In genomic region chr10:100755821-100756220, GRCh38 we compare ENCODE assay signal across 30 cellular contexts. TPM values are rescaled to one million over a fixed set of nuclear protein-coding genes. Genes with fewer than 3 reads are reported as not detected.
"Had no signal": no experiment of that assay in that cellular context is flagged by ENCODE, and none has a peak within 500 bp of the region (broad histone marks: within the 10 kb centered on the region; RNA-seq: fewer than 3 reads in every experiment).

No MANE protein-coding gene starts in this region.

- H3K4me1 ChIP-seq: heart left ventricle, left ventricle myocardium inferior, pancreas, stomach, testis, thyroid gland, transverse colon, upper lobe of left lung, vagina had no signal

- H3K9me3 ChIP-seq: heart left ventricle, left ventricle myocardium inferior, mucosa of descending colon, pancreas, stomach, testis, thyroid gland, transverse colon, upper lobe of left lung, vagina had no signal

- DNase-seq: heart left ventricle; islet precursor cell; left ventricle myocardium inferior; mesendoderm; midbrain; mucosa of descending colon; naive thymus-derived CD4-positive, alpha-beta T cell; nucleus accumbens; pancreas; right cardiac atrium; stimulated activated CD4-positive, alpha-beta T cell treated with anti-CD3 and anti-CD28 coated beads, Interleukin-2, amount 100 ng/mL, for 24 hours; stimulated activated CD4-positive, alpha-beta T cell treated with anti-CD3 and anti-CD28 coated beads, Interleukin-4, amount 100 ng/mL, for 1 hour; stimulated activated naive B cell treated with anti-CD40 and anti-IgM and Interleukin-4, amounts not matched to agents 10 μg/mL and 1 μg/mL and 100 μg/mL, for 72 hours; stimulated activated naive CD8-positive, alpha-beta T cell treated with anti-CD3 and anti-CD28 coated beads, Interleukin-15, Interleukin-2, amounts not matched to agents 100 U/mL and 50 U/mL, for 24 hours; stomach; testis; thyroid gland; transverse colon; upper lobe of left lung had no signal

- H3K27me3 ChIP-seq: testis, thyroid gland, vagina had no signal

- H3K36me3 Mint-ChIP-seq: naive thymus-derived CD4-positive, alpha-beta T cell; natural killer cell treated with Interleukin-12 subunit alpha and Interleukin-12 subunit beta and Interleukin-15 and Interleukin-18, amount 100 ng/mL, for 72 hours; stimulated activated naive B cell treated with anti-CD40 and anti-IgM and Interleukin-4, amounts not matched to agents 10 μg/mL and 1 μg/mL and 100 μg/mL, for 72 hours had no signal

- H3K4me3 ChIP-seq: heart left ventricle, left ventricle myocardium inferior, lung, mucosa of descending colon, pancreas, smooth muscle cell, stomach, testis, thyroid gland, transverse colon, upper lobe of left lung, vagina had no signal

- H3K9me3 Mint-ChIP-seq: naive thymus-derived CD4-positive, alpha-beta T cell; natural killer cell treated with Interleukin-12 subunit alpha and Interleukin-12 subunit beta and Interleukin-15 and Interleukin-18, amount 100 ng/mL, for 72 hours; neural crest cell; stimulated activated naive B cell treated with anti-CD40 and anti-IgM and Interleukin-4, amounts not matched to agents 10 μg/mL and 1 μg/mL and 100 μg/mL, for 72 hours had no signal

- H3K27ac Mint-ChIP-seq: naive thymus-derived CD4-positive, alpha-beta T cell; natural killer cell treated with Interleukin-12 subunit alpha and Interleukin-12 subunit beta and Interleukin-15 and Interleukin-18, amount 100 ng/mL, for 72 hours; stimulated activated naive B cell treated with anti-CD40 and anti-IgM and Interleukin-4, amounts not matched to agents 10 μg/mL and 1 μg/mL and 100 μg/mL, for 72 hours had no signal

- H3K27ac ChIP-seq: heart left ventricle, left ventricle myocardium inferior, pancreas, stomach, testis, thyroid gland, transverse colon, upper lobe of left lung, vagina had no signal

- H3K36me3 ChIP-seq: heart left ventricle, left ventricle myocardium inferior, pancreas, stomach, thyroid gland, transverse colon, upper lobe of left lung, vagina had no signal

- ATAC-seq: heart left ventricle; mucosa of descending colon; naive thymus-derived CD4-positive, alpha-beta T cell; natural killer cell treated with Interleukin-12 subunit alpha and Interleukin-12 subunit beta and Interleukin-15 and Interleukin-18, amount 100 ng/mL, for 72 hours; pancreas; right cardiac atrium; stimulated activated naive B cell treated with anti-CD40 and anti-IgM and Interleukin-4, amounts not matched to agents 10 μg/mL and 1 μg/mL and 100 μg/mL, for 72 hours; stimulated activated naive CD8-positive, alpha-beta T cell treated with anti-CD3 and anti-CD28 coated beads, Interleukin-15, Interleukin-2, amounts not matched to agents 100 U/mL and 50 U/mL, for 24 hours had no signal

- FAIRE-seq: pancreas had no signal

- H3K4me3 Mint-ChIP-seq: naive thymus-derived CD4-positive, alpha-beta T cell; natural killer cell treated with Interleukin-12 subunit alpha and Interleukin-12 subunit beta and Interleukin-15 and Interleukin-18, amount 100 ng/mL, for 72 hours; neural crest cell; stimulated activated naive B cell treated with anti-CD40 and anti-IgM and Interleukin-4, amounts not matched to agents 10 μg/mL and 1 μg/mL and 100 μg/mL, for 72 hours had no signal

- H3K4me1 Mint-ChIP-seq: naive thymus-derived CD4-positive, alpha-beta T cell; neural crest cell; stimulated activated naive B cell treated with anti-CD40 and anti-IgM and Interleukin-4, amounts not matched to agents 10 μg/mL and 1 μg/mL and 100 μg/mL, for 72 hours had no signal

RNA-seq across cellular contexts. Expression of gene PAX2, which starts 10.4 kb away (rescaled TPM):
- total RNA-seq: heart left ventricle; left ventricle myocardium inferior; lower leg skin; lung; mucosa of descending colon; myocyte; naive thymus-derived CD4-positive, alpha-beta T cell; natural killer cell treated with Interleukin-12 subunit alpha and Interleukin-12 subunit beta and Interleukin-15 and Interleukin-18, amount 100 ng/mL, for 72 hours; osteoblast; pulmonary artery endothelial cell; right cardiac atrium; skeletal muscle tissue; smooth muscle cell; stomach; thyroid gland; transverse colon; urinary bladder; vagina had no signal
- polyA plus RNA-seq: heart left ventricle; lung; naive thymus-derived CD4-positive, alpha-beta T cell; right cardiac atrium; smooth muscle cell; stomach; urinary bladder had no signal
